Comparison of ENCODE assay signal across 9 cellular contexts in the genomic region with DNA sequence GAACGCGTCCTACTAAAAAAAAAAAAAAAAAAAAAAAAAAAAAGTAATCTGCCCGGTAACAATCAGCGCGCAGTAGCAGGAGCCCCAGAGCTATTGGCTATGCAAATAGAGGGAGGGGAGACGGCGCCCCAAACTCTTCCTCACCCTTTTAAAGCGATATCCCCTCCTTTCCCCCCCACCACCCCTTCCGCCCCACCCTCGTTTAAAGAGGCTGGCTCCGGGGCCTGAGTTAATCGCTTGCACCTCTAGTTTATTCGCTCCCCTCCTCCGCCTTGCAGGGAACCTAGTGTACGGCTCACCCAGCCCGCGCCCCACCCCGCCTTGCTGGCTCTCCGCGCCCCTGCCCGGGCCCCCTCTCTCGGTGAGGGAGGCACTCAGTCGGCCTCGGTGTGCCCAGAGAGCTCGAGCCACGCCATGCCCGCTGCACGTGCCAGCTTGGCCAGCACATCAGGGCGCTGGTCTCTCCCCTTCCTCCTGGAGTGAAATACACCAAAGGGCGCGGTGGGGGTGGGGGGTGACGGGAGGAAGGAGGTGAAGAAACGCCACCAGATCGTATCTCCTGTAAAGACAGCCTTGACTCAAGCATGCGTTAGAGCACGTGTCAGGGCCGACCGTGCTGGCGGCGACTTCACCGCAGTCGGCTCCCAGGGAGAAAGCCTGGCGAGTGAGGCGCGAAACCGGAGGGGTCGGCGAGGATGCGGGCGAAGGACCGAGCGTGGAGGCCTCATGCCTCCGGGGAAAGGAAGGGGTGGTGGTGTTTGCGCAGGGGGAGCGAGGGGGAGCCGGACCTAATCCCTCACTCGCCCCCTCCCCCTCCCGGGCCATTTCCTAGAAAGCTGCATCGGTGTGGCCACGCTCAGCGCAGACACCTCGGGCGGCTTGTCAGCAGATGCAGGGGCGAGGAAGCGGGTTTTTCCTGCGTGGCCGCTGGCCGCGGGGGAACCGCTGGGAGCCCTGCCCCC. TPM values are rescaled to one million over a fixed set of nuclear protein-coding genes. Genes with fewer than 3 reads are reported as not detected.
DNase-seq lines count a peak whose midpoint lies in the region; ATAC-seq and TF ChIP-seq lines count a peak whose summit lies in the region.
"Had no signal": no experiment of that assay in that cellular context is flagged by ENCODE, and none has a peak within 500 bp of the region (broad histone marks: within the 10 kb centered on the region; RNA-seq: fewer than 3 reads in every experiment).

No MANE protein-coding gene starts in this region.

- no peaks in the 10 kb centered on the region for H3K9me2 ChIP-seq in SK-N-SH

- peaks cover 4% of the 10 kb centered on the region for H3F3A ChIP-seq in SK-N-SH (replicated peaks; ENCODE audit: insufficient read depth)

- H3K79me2 ChIP-seq in SK-N-SH (ENCODE audit: insufficient read depth), result no peaks in the 10 kb centered on the region

- H2AFZ ChIP-seq in SK-N-SH (ENCODE audit: low read depth), result no peak overlapping the region

- H4K20me1 ChIP-seq in SK-N-SH (ENCODE audit: insufficient read depth), result no peaks in the 10 kb centered on the region; the same call in 1 of the 2 replicates

- POLR2A ChIA-PET in SK-N-SH (lab: Yijun Ruan, JAX), result no interaction called here

- H3K9me3 ChIP-seq in SK-N-SH, result no peaks in the 10 kb centered on the region

- H3K4me2 ChIP-seq in SK-N-SH, result peak overlapping the region; percentile 28; the same call in 1 of the 2 replicates

- H3K4me1 ChIP-seq in SK-N-SH (ENCODE audit: control insufficient read depth in 1 of 2, insufficient read depth in 2 of 2, low read depth in 1 of 2, low read length in 1 of 2) (peaks cover 0 to 4% of the 10 kb centered on the region in 2 experiments; a peak in 2 of 4 replicates), urinary bladder (ENCODE audit: insufficient read depth) (no peaks in the 10 kb centered on the region)

- H3K4me3 ChIP-seq in SK-N-SH (ENCODE audit: low read depth in 2 of 2, low read length in 1 of 2) (no peak overlapping the region; a peak in 2 of 4 replicates), urinary bladder (ENCODE audit: low read depth, low read length) (peak overlapping the region; percentile 90)

- TF ChIP-seq CTCF in SK-N-SH (IDR thresholded peaks at IDR 0.05), result no peak

- TF ChIP-seq RAD21 in SK-N-SH (IDR thresholded peaks at IDR 0.05; ENCODE audit: low read length), result no peak

- H3K9ac ChIP-seq in SK-N-SH, result no peak overlapping the region

- TF ChIP-seq EP300 in SK-N-SH (IDR thresholded peaks at IDR 0.05; ENCODE audit: borderline replicate concordance in 1 of 2, low read depth in 1 of 2, low read length in 1 of 2), result no peak

- intact Hi-C loops in left ventricle myocardium superior (cut with micrococcal nuclease), result loop anchor here (10.0 kb wide), 1 partner anchor 387 kb away; no protein-coding TSS in a partner anchor

- peaks cover 92% of the 10 kb centered on the region for H3K27me3 ChIP-seq in SK-N-SH (ENCODE audit: insufficient read depth)

- CTCF ChIA-PET in SK-N-SH (lab: Yijun Ruan, JAX), result interaction anchor here (1.3 to 4.6 kb wide), 2 partner anchors 69 to 387 kb away, joined by 4 to 23 read pairs; no protein-coding TSS in a partner anchor

- DNase-seq in DMS 273 (lab: John Stamatoyannopoulos, UW; ENCODE audit: unreplicated experiment) (peak; percentile 68), DMS 273 treated with DMSO at 0.1 percent for 48 hours (lab: John Stamatoyannopoulos, UW) (no peak), SK-N-SH (peak; percentile 65), left ventricle myocardium superior (peak; percentile 80), putamen (ENCODE audit: low spot score) (peak; percentile 52)
- DNase-seq in activated naive CD8-positive, alpha-beta T cell treated with anti-CD3 and anti-CD28 coated beads, Interleukin-2, amount 50 U/mL, for 16 hours (ENCODE audit: low read depth, low spot score), result peak; percentile 80

- H3K27ac ChIP-seq in SK-N-SH (ENCODE audit: low read depth in 2 of 2, low read length in 1 of 2) (no peak overlapping the region), urinary bladder (ENCODE audit: low read depth) (peak overlapping the region; percentile 72)
- H3K27ac ChIP-seq: 22Rv1 had no signal

- 8% methylated on average over 31 of the region's 70 CpGs for WGBS in SK-N-SH (ENCODE audit: low lambda C conversion rate)
- WGBS in urinary bladder, result under 1% methylated on average over 70 of the region's 70 CpGs

- H3K36me3 ChIP-seq in SK-N-SH (replicated peaks in 1 of 2; ENCODE audit: control insufficient read depth in 1 of 2, insufficient read depth in 2 of 2, low read length in 1 of 2) (no peaks in the 10 kb centered on the region), urinary bladder (ENCODE audit: insufficient read depth) (no peaks in the 10 kb centered on the region)

- peak; percentile 50 for ATAC-seq in HG03060 (IDR thresholded peaks at IDR 0.05; ENCODE audit: low read depth, unreplicated experiment)
- ATAC-seq in left ventricle myocardium superior, result peak; percentile 55

TF ChIP-seq in SK-N-SH, 30 proteins besides CTCF, POLR2A, EP300 and RAD21:
- TF ChIP-seq MAX (IDR thresholded peaks at IDR 0.05; ENCODE audit: low read depth) (peak; percentile 16; the same call in 1 of the 2 replicates), FOSL2 (IDR thresholded peaks at IDR 0.05; ENCODE audit: borderline replicate concordance, low read depth) (no peak), RFX5 (IDR thresholded peaks at IDR 0.05; ENCODE audit: low read length) (peak; percentile 96)

RNA-seq across cellular contexts. Expression of gene CCND2, which starts 1.3 kb away (rescaled TPM):
- polyA plus RNA-seq in SK-N-SH (2012; rRNA removed), result not detected in 2 replicates
- polyA plus RNA-seq in SK-N-SH (2012; cell fraction: cytosol; rRNA removed), result not detected in 2 replicates
- polyA plus RNA-seq in SK-N-SH (2012; cell fraction: nucleus; rRNA removed), result not detected in 2 replicates
- total RNA-seq in left ventricle myocardium superior, result 281 TPM
- 203 TPM for total RNA-seq in urinary bladder
- polyA plus RNA-seq in urinary bladder, result 25.3 TPM

RNA-seq across cellular contexts. Expression of gene TIGAR, which starts 48.7 kb away (rescaled TPM):
- polyA plus RNA-seq in SK-N-SH (2012; rRNA removed) (8.3 and 11.2 TPM in 2 replicates), urinary bladder (5.8 TPM)
- 14.3 and 24.2 TPM in 2 replicates for polyA plus RNA-seq in SK-N-SH (2012; cell fraction: cytosol; rRNA removed)
- polyA plus RNA-seq in SK-N-SH (2012; cell fraction: nucleus; rRNA removed), result 3.4 and 6.3 TPM in 2 replicates
- total RNA-seq in left ventricle myocardium superior (14.4 TPM), urinary bladder (3.6 TPM)
